ENCODE assay signal across 1 cellular context in the genomic region with DNA sequence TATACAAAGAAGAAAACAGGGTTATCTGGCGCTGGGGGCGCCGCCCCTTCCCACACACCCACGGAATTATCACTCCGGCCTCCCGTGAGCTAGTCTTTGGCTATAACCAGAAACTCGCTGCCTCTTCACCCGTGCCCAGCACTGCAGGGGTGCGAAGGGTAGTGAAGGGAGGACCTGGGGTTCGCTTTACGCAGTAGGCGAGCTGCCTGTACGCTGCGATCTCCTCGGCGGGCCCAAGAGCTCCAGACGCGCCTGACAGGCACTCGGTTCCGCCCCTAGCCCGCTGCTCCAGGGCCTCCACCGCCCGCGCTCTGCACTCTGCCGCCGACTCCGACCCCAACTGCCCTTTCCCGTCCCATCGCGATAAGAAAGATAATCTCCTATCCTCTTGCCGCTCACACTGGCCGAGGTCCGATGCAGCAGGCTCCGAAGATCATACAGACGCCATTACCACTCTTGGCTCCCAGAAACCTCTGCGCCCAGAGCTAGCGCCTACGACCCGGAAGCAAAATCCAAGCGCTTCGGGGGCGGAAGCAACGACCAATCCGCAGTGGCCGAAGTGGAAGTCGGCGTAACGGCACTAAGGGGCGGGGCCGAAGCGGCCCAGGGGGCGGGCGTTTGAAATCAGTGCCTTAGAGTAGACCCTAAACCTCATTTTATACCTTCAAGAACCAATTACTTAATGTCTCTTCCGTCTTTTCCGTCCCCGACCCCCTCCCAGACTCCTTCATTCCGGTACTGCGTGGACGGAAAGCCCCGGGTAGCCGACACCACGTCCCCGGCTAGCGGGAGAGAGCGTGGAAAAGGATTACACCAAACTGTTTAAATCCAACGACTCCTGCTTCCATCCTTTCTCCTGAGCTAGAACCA.
TF ChIP-seq lines count a peak whose summit lies in the region.

CWC15 (minus strand) TSS at position 458 of the 870 bp plus-strand sequence. CDS start 1,371 bp downstream, outside the sequence.
KDM4D (plus strand) TSS at position 611 of the 870 bp plus-strand sequence. CDS start 23,664 bp downstream, outside the sequence.

TF ChIP-seq in WTC11, 78 proteins besides CTCF, POLR2A, EP300 and RAD21 (continued from another document and continues in another):
- TF ChIP-seq RORB (CRISPR knock-in tag; IDR thresholded peaks at IDR 0.05) (no peak), TEAD4 (CRISPR knock-in tag; IDR thresholded peaks at IDR 0.05) (no peak), NFYB (CRISPR knock-in tag; conservative IDR thresholded peaks at IDR 0.05; ENCODE audit: low read depth) (peak; percentile 67), MYBL2 (CRISPR knock-in tag; IDR thresholded peaks at IDR 0.05) (peak; percentile 78; the same call in 1 of the 2 replicates), ELF4 (CRISPR knock-in tag; IDR thresholded peaks at IDR 0.05; ENCODE audit: low read depth) (no peak), ZNF121 (CRISPR knock-in tag; IDR thresholded peaks at IDR 0.05) (0 out of 2 replicates have a peak, but pooled peaks have one; percentile 10), ZNF671 (CRISPR knock-in tag; IDR thresholded peaks at IDR 0.05) (no peak), PRRX2 (CRISPR knock-in tag; IDR thresholded peaks at IDR 0.05) (no peak), NR2C2 (CRISPR knock-in tag; IDR thresholded peaks at IDR 0.05) (peak; percentile 98), ZNF263 (CRISPR knock-in tag; IDR thresholded peaks at IDR 0.05; ENCODE audit: low read depth) (no peak), CREM (CRISPR knock-in tag; IDR thresholded peaks at IDR 0.05) (peak; percentile 71), TEAD1 (CRISPR knock-in tag; IDR thresholded peaks at IDR 0.05) (peak; percentile 31; the same call in 1 of the 2 replicates), AR (CRISPR knock-in tag; IDR thresholded peaks at IDR 0.05) (no peak), NR3C1 (CRISPR knock-in tag; conservative IDR thresholded peaks at IDR 0.05; ENCODE audit: low read depth) (no peak), ZNF512 (CRISPR knock-in tag; IDR thresholded peaks at IDR 0.05; ENCODE audit: borderline replicate concordance) (no peak), STAT6 (CRISPR knock-in tag; conservative IDR thresholded peaks at IDR 0.05; ENCODE audit: low read depth) (no peak)
- TF ChIP-seq, protein P1, sequence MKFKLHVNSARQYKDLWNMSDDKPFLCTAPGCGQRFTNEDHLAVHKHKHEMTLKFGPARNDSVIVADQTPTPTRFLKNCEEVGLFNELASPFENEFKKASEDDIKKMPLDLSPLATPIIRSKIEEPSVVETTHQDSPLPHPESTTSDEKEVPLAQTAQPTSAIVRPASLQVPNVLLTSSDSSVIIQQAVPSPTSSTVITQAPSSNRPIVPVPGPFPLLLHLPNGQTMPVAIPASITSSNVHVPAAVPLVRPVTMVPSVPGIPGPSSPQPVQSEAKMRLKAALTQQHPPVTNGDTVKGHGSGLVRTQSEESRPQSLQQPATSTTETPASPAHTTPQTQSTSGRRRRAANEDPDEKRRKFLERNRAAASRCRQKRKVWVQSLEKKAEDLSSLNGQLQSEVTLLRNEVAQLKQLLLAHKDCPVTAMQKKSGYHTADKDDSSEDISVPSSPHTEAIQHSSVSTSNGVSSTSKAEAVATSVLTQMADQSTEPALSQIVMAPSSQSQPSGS (CRISPR knock-in tag; IDR thresholded peaks at IDR 0.05; ENCODE audit: borderline replicate concordance, low read depth), result 0 out of 2 replicates have a peak, but pooled peaks have one; percentile 19
- TF ChIP-seq, protein P2, sequence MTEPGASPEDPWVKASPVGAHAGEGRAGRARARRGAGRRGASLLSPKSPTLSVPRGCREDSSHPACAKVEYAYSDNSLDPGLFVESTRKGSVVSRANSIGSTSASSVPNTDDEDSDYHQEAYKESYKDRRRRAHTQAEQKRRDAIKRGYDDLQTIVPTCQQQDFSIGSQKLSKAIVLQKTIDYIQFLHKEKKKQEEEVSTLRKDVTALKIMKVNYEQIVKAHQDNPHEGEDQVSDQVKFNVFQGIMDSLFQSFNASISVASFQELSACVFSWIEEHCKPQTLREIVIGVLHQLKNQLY (CRISPR knock-in tag; IDR thresholded peaks at IDR 0.05), result no peak
- TF ChIP-seq, protein P3, sequence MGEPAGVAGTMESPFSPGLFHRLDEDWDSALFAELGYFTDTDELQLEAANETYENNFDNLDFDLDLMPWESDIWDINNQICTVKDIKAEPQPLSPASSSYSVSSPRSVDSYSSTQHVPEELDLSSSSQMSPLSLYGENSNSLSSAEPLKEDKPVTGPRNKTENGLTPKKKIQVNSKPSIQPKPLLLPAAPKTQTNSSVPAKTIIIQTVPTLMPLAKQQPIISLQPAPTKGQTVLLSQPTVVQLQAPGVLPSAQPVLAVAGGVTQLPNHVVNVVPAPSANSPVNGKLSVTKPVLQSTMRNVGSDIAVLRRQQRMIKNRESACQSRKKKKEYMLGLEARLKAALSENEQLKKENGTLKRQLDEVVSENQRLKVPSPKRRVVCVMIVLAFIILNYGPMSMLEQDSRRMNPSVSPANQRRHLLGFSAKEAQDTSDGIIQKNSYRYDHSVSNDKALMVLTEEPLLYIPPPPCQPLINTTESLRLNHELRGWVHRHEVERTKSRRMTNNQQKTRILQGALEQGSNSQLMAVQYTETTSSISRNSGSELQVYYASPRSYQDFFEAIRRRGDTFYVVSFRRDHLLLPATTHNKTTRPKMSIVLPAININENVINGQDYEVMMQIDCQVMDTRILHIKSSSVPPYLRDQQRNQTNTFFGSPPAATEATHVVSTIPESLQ (CRISPR knock-in tag; IDR thresholded peaks at IDR 0.05), result no peak
- TF ChIP-seq, protein P4, sequence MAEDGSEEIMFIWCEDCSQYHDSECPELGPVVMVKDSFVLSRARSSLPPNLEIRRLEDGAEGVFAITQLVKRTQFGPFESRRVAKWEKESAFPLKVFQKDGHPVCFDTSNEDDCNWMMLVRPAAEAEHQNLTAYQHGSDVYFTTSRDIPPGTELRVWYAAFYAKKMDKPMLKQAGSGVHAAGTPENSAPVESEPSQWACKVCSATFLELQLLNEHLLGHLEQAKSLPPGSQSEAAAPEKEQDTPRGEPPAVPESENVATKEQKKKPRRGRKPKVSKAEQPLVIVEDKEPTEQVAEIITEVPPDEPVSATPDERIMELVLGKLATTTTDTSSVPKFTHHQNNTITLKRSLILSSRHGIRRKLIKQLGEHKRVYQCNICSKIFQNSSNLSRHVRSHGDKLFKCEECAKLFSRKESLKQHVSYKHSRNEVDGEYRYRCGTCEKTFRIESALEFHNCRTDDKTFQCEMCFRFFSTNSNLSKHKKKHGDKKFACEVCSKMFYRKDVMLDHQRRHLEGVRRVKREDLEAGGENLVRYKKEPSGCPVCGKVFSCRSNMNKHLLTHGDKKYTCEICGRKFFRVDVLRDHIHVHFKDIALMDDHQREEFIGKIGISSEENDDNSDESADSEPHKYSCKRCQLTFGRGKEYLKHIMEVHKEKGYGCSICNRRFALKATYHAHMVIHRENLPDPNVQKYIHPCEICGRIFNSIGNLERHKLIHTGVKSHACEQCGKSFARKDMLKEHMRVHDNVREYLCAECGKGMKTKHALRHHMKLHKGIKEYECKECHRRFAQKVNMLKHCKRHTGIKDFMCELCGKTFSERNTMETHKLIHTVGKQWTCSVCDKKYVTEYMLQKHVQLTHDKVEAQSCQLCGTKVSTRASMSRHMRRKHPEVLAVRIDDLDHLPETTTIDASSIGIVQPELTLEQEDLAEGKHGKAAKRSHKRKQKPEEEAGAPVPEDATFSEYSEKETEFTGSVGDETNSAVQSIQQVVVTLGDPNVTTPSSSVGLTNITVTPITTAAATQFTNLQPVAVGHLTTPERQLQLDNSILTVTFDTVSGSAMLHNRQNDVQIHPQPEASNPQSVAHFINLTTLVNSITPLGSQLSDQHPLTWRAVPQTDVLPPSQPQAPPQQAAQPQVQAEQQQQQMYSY (CRISPR knock-in tag; IDR thresholded peaks at IDR 0.05), result no peak
- TF ChIP-seq, protein P5, sequence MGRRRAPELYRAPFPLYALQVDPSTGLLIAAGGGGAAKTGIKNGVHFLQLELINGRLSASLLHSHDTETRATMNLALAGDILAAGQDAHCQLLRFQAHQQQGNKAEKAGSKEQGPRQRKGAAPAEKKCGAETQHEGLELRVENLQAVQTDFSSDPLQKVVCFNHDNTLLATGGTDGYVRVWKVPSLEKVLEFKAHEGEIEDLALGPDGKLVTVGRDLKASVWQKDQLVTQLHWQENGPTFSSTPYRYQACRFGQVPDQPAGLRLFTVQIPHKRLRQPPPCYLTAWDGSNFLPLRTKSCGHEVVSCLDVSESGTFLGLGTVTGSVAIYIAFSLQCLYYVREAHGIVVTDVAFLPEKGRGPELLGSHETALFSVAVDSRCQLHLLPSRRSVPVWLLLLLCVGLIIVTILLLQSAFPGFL (CRISPR knock-in tag; IDR thresholded peaks at IDR 0.05; ENCODE audit: borderline replicate concordance), result no peak
- TF ChIP-seq, protein P6, sequence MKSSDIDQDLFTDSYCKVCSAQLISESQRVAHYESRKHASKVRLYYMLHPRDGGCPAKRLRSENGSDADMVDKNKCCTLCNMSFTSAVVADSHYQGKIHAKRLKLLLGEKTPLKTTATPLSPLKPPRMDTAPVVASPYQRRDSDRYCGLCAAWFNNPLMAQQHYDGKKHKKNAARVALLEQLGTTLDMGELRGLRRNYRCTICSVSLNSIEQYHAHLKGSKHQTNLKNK (CRISPR knock-in tag; IDR thresholded peaks at IDR 0.05), result no peak
- TF ChIP-seq, protein P7, sequence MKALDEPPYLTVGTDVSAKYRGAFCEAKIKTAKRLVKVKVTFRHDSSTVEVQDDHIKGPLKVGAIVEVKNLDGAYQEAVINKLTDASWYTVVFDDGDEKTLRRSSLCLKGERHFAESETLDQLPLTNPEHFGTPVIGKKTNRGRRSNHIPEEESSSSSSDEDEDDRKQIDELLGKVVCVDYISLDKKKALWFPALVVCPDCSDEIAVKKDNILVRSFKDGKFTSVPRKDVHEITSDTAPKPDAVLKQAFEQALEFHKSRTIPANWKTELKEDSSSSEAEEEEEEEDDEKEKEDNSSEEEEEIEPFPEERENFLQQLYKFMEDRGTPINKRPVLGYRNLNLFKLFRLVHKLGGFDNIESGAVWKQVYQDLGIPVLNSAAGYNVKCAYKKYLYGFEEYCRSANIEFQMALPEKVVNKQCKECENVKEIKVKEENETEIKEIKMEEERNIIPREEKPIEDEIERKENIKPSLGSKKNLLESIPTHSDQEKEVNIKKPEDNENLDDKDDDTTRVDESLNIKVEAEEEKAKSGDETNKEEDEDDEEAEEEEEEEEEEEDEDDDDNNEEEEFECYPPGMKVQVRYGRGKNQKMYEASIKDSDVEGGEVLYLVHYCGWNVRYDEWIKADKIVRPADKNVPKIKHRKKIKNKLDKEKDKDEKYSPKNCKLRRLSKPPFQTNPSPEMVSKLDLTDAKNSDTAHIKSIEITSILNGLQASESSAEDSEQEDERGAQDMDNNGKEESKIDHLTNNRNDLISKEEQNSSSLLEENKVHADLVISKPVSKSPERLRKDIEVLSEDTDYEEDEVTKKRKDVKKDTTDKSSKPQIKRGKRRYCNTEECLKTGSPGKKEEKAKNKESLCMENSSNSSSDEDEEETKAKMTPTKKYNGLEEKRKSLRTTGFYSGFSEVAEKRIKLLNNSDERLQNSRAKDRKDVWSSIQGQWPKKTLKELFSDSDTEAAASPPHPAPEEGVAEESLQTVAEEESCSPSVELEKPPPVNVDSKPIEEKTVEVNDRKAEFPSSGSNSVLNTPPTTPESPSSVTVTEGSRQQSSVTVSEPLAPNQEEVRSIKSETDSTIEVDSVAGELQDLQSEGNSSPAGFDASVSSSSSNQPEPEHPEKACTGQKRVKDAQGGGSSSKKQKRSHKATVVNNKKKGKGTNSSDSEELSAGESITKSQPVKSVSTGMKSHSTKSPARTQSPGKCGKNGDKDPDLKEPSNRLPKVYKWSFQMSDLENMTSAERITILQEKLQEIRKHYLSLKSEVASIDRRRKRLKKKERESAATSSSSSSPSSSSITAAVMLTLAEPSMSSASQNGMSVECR (CRISPR knock-in tag; IDR thresholded peaks at IDR 0.05; ENCODE audit: borderline replicate concordance), result peak; percentile 62; the same call in 1 of the 2 replicates
